Comparison of ENCODE assay signal across 28 cellular contexts in genomic region chr16:15547768-15548096, GRCh38.
"Had no signal": no experiment of that assay in that cellular context is flagged by ENCODE, and none has a peak within 500 bp of the region (broad histone marks: within the 10 kb centered on the region; RNA-seq: fewer than 3 reads in every experiment).

No MANE protein-coding gene starts in this region.

- H3K79me2 ChIP-seq: parathyroid adenoma had no signal

- DNase-seq: natural killer cell; occipital lobe; ovary; posterior cingulate gyrus; psoas muscle; right cardiac atrium; spleen; stimulated activated CD4-positive, alpha-beta T cell treated with anti-CD3 and anti-CD28 coated beads, Interleukin-12 subunit alpha, Interleukin-12 subunit beta, amount 100 ng/mL, for 4 hours; stimulated activated CD4-positive, alpha-beta T cell treated with anti-CD3 and anti-CD28 coated beads, Interleukin-1b, Interleukin-23, amount 100 ng/mL, for 48 hours; stimulated activated CD4-positive, alpha-beta T cell treated with anti-CD3 and anti-CD28 coated beads, Interleukin-4, amount 100 ng/mL, for 1 hour; stimulated activated CD4-positive, alpha-beta T cell treated with anti-CD3 and anti-CD28 coated beads, Interleukin-4, amount 100 ng/mL, for 4 hours; stimulated activated CD8-positive, alpha-beta memory T cell treated with anti-CD3 and anti-CD28 coated beads, Interleukin-4, amount 100 ng/mL, for 48 hours; stimulated activated naive CD4-positive, alpha-beta T cell; stimulated activated naive CD8-positive, alpha-beta T cell treated with anti-CD3 and anti-CD28 coated beads, Interleukin-15, amount 100 ng/mL, for 72 hours; stimulated activated naive CD8-positive, alpha-beta T cell treated with anti-CD3 and anti-CD28 coated beads, Interleukin-15, Interleukin-2, amounts not matched to agents 100 U/mL and 50 U/mL, for 24 hours; substantia nigra; testis; tibial artery; transverse colon; upper lobe of right lung; uterus had no signal

- ATAC-seq: natural killer cell; psoas muscle; right cardiac atrium; sciatic nerve; stimulated activated memory B cell treated with anti-CD40 and anti-IgM and Interleukin-4, amounts not matched to agents 10 μg/mL and 1 μg/mL and 100 μg/mL, for 72 hours; stimulated activated naive CD8-positive, alpha-beta T cell treated with anti-CD3 and anti-CD28 coated beads, Interleukin-15, amount 100 ng/mL, for 72 hours; stimulated activated naive CD8-positive, alpha-beta T cell treated with anti-CD3 and anti-CD28 coated beads, Interleukin-15, Interleukin-2, amounts not matched to agents 100 U/mL and 50 U/mL, for 24 hours; upper lobe of right lung had no signal

- H3K36me3 ChIP-seq: neural progenitor cell, ovary, spleen, suprapubic skin, tibial artery, transverse colon, upper lobe of right lung, uterus had no signal

- H2AFZ ChIP-seq: neural progenitor cell, parathyroid adenoma had no signal

- H3K4me3 ChIP-seq: neural progenitor cell, ovary, psoas muscle, skin epidermis, smooth muscle cell, spleen, suprapubic skin, testis, tibial artery, transverse colon, upper lobe of right lung, uterus had no signal

- H3K9ac ChIP-seq: neural progenitor cell, parathyroid adenoma had no signal

- H3K9me3 ChIP-seq: ovary, psoas muscle, suprapubic skin, testis, transverse colon, upper lobe of right lung, uterus had no signal

- H3K27ac ChIP-seq: neural progenitor cell, ovary, parathyroid adenoma, psoas muscle, spleen, suprapubic skin, testis, tibial artery, transverse colon, upper lobe of right lung, uterus had no signal

- H3K27me3 ChIP-seq: neural progenitor cell, ovary, spleen, suprapubic skin, testis, tibial artery, transverse colon, upper lobe of right lung, uterus had no signal

- H3K4me1 ChIP-seq: parathyroid adenoma, psoas muscle, upper lobe of right lung, uterus had no signal

- H3K4me2 ChIP-seq: neural progenitor cell, smooth muscle cell had no signal
